Comparison of ENCODE assay signal across 20 cellular contexts in the genomic region with DNA sequence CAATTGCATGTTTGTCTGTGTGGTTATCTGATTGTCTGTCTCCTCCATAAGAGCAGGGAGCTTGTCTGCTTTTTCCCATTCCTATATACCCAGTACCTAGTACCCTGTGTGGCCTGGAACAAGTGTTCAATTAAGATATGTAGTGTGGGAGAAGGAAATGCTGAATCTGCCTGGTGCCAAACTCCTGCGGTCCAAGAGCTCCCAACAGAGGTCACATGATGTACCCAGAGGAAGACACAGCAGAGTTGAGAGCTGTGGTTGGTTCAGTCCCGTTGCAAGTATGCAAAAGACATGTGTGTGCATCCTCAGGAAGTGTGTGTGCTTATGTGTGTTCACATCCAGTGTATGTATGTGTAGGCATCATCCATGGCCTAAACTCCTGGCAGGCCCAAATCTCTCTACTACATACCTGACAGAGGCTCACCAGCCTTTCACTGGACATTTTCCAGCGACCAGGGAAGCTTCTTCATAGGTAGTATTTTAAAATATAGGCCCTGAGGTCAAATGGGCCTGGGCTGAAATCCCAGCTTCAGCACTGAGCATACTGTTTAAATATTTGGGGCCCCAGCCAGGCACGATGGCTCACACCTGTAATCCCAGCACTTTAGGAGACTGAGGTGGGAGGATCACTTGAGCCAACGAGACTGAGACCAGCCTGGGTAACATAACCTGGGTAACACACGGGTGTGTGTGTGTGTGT. TPM values are rescaled to one million over a fixed set of nuclear protein-coding genes. Genes with fewer than 3 reads are reported as not detected.
DNase-seq lines count a peak whose midpoint lies in the region; ATAC-seq and TF ChIP-seq lines count a peak whose summit lies in the region.
"Had no signal": no experiment of that assay in that cellular context is flagged by ENCODE, and none has a peak within 500 bp of the region (broad histone marks: within the 10 kb centered on the region; RNA-seq: fewer than 3 reads in every experiment).

No MANE protein-coding gene starts in this region.

- no peak overlapping the region for H2BK15ac ChIP-seq in neuronal stem cell (ENCODE audit: low read length)

- no peaks in the 10 kb centered on the region for H3K27me3 Mint-ChIP-seq in chondrocyte (ENCODE audit: low read depth)

- no peak overlapping the region for H2BK5ac ChIP-seq in neuronal stem cell (ENCODE audit: low read length)

- no peak for TF ChIP-seq POLR2A in uterus (IDR thresholded peaks at IDR 0.05)

- H3K18ac ChIP-seq in neuronal stem cell (ENCODE audit: low read length), result no peak overlapping the region

- DNase-seq in left cardiac atrium (no peak), right atrium auricular region (ENCODE audit: low spot score) (no peak), chondrocyte (ENCODE audit: low spot score) (no peak), neuronal stem cell (ENCODE audit: low spot score) (no peak), uterus (peak in 1 of 2 donors; percentile 52), HPDE6-E6E7 (ENCODE audit: extremely low spot score) (no peak), D341Med (ENCODE audit: low spot score) (no peak)
- DNase-seq: CD8-positive, alpha-beta memory T cell; H7; Karpas-422; MG63; NCI-H1048; NCI-H1436; NCI-H1930; NCI-H345; NCI-H526; SHP77 treated with DMSO at 0.1 percent for 48 hours; SK-N-SH had no signal

- no peaks in the 10 kb centered on the region for H3K36me3 Mint-ChIP-seq in chondrocyte (ENCODE audit: low read depth)
- H3K36me3 Mint-ChIP-seq: CD8-positive, alpha-beta memory T cell had no signal

- no peak overlapping the region for H4K91ac ChIP-seq in neuronal stem cell (ENCODE audit: low read depth, low read length, poor library complexity)

- ATAC-seq in left cardiac atrium (peak; percentile 12 to 40), GM21717 (IDR thresholded peaks at IDR 0.05; ENCODE audit: unreplicated experiment) (no peak)

- H3K79me1 ChIP-seq in neuronal stem cell (ENCODE audit: low read depth, low read length), result no peaks in the 10 kb centered on the region

- H2BK12ac ChIP-seq in neuronal stem cell (ENCODE audit: low read length), result no peak overlapping the region

- H3K9me3 ChIP-seq in right atrium auricular region, result no peaks in the 10 kb centered on the region
- no peaks in the 10 kb centered on the region for H3K9me3 ChIP-seq in neuronal stem cell (replicated peaks in 1 of 2; ENCODE audit: control insufficient read depth in 2 of 2, insufficient read depth in 1 of 2, low read depth in 1 of 2, low read length in 2 of 2)
- H3K9me3 ChIP-seq in uterus, result no peaks in the 10 kb centered on the region
- H3K9me3 ChIP-seq: SK-N-SH had no signal

- H3K27me3 ChIP-seq in right atrium auricular region (no peaks in the 10 kb centered on the region), neuronal stem cell (ENCODE audit: control insufficient read depth in 3 of 3, insufficient read depth in 3 of 3, low read depth in 1 of 3, low read length in 3 of 3) (peaks cover 0 to 9% (median 0%) of the 10 kb centered on the region in 3 experiments), uterus (no peaks in the 10 kb centered on the region)
- H3K27me3 ChIP-seq: BLaER1 treated with 17β-estradiol and CSF1 and Interleukin-3, amounts not matched to agents 10 nM and 100 nM; MG63 had no signal

- no peak overlapping the region for H2BK120ac ChIP-seq in neuronal stem cell (ENCODE audit: low read depth, low read length)

- H3K4me3 ChIP-seq in right atrium auricular region, result no peak overlapping the region
- H3K4me3 ChIP-seq in neuronal stem cell (ENCODE audit: low read length in 2 of 2), result no peak overlapping the region
- H3K4me3 ChIP-seq in uterus, result no peak overlapping the region
- H3K4me3 ChIP-seq: BLaER1 treated with 17β-estradiol and CSF1 and Interleukin-3, amounts not matched to agents 10 nM and 100 nM; MG63 had no signal

- H3K9ac ChIP-seq in neuronal stem cell (ENCODE audit: low read depth, low read length, poor library complexity), result no peak overlapping the region
- H3K9ac ChIP-seq: BLaER1 treated with 17β-estradiol and CSF1 and Interleukin-3, amounts not matched to agents 10 nM and 100 nM; SK-N-SH had no signal

- no CpG with 5 or more reads among the region's 6 CpGs for WGBS in neuronal stem cell (ENCODE audit: extremely low coverage in 2 of 2, insufficient read length in 2 of 2, insufficient replicate concordance in 1 of 2), 2 donors

- peaks cover 56% of the 10 kb centered on the region for H3K4me1 Mint-ChIP-seq in chondrocyte (ENCODE audit: low read depth)
- H3K4me1 Mint-ChIP-seq: CD8-positive, alpha-beta memory T cell had no signal

- H3K4ac ChIP-seq in neuronal stem cell (ENCODE audit: low read length), result no peak overlapping the region

- H2AFZ ChIP-seq in neuronal stem cell (ENCODE audit: low read length), result no peak overlapping the region

- H4K8ac ChIP-seq in neuronal stem cell (ENCODE audit: low read depth, low read length), result peak overlapping the region; percentile 4

- H3K4me3 Mint-ChIP-seq in chondrocyte (ENCODE audit: unreplicated experiment), result no peak overlapping the region
- H3K4me3 Mint-ChIP-seq: CD8-positive, alpha-beta memory T cell had no signal

- no peaks in the 10 kb centered on the region for H3K36me3 ChIP-seq in right atrium auricular region
- H3K36me3 ChIP-seq in neuronal stem cell (replicated peaks in 1 of 2; ENCODE audit: control insufficient read depth in 2 of 2, insufficient read depth in 2 of 2, low read length in 2 of 2), result no peaks in the 10 kb centered on the region
- no peaks in the 10 kb centered on the region for H3K36me3 ChIP-seq in uterus
- H3K36me3 ChIP-seq: BLaER1 treated with 17β-estradiol and CSF1 and Interleukin-3, amounts not matched to agents 10 nM and 100 nM; MG63 had no signal

- peaks cover 6% of the 10 kb centered on the region for H3K9me3 Mint-ChIP-seq in chondrocyte (ENCODE audit: low read depth)
- H3K9me3 Mint-ChIP-seq: CD8-positive, alpha-beta memory T cell had no signal

- intact Hi-C loops in left cardiac atrium (cut with DNase I), result no loop called here
- intact Hi-C loops in uterus (cut with DNase I; ENCODE audit: low total_unique reads), result no loop called here

- no peaks in the 10 kb centered on the region for H3K4me1 ChIP-seq in right atrium auricular region
- peaks cover 0 to 5% of the 10 kb centered on the region in 2 donors for H3K4me1 ChIP-seq in neuronal stem cell (ENCODE audit: control insufficient read depth in 2 of 2, insufficient read depth in 1 of 2, low read depth in 1 of 2, low read length in 2 of 2)
- peaks cover 0 to 13% of the 10 kb centered on the region in 2 donors for H3K4me1 ChIP-seq in uterus

- no peak overlapping the region for H2AK5ac ChIP-seq in neuronal stem cell (ENCODE audit: low read depth, low read length)

- peak overlapping the region; percentile 85 for H3K27ac Mint-ChIP-seq in chondrocyte (ENCODE audit: unreplicated experiment)
- H3K27ac Mint-ChIP-seq: CD8-positive, alpha-beta memory T cell had no signal

- H3K4me2 ChIP-seq in neuronal stem cell (ENCODE audit: insufficient read depth, low read length, poor library complexity, severe bottlenecking), result no peak overlapping the region
- H3K4me2 ChIP-seq: BLaER1 treated with 17β-estradiol and CSF1 and Interleukin-3, amounts not matched to agents 10 nM and 100 nM had no signal

- no peak overlapping the region for H3K23ac ChIP-seq in neuronal stem cell (ENCODE audit: low read depth, low read length, poor library complexity)

- TF ChIP-seq CTCF in right atrium auricular region (IDR thresholded peaks at IDR 0.05) (no peak), chondrocyte (IDR thresholded peaks at IDR 0.05) (no peak), uterus (IDR thresholded peaks at IDR 0.05) (no peak)

- no peak overlapping the region for H3K14ac ChIP-seq in neuronal stem cell (ENCODE audit: low read length)

- H3K27ac ChIP-seq in right atrium auricular region, result no peak overlapping the region
- H3K27ac ChIP-seq in neuronal stem cell (replicated peaks; ENCODE audit: low read length), result no peak overlapping the region
- peak overlapping the region; percentile 54 to 58 for H3K27ac ChIP-seq in uterus
- H3K27ac ChIP-seq: BLaER1 treated with 17β-estradiol and CSF1 and Interleukin-3, amounts not matched to agents 10 nM and 100 nM had no signal

RNA-seq across cellular contexts. Expression of gene ITGA11, which starts 34.0 kb away (rescaled TPM):
- total RNA-seq in left cardiac atrium (10 to 100 TPM; 22.4 to 23.8 TPM), right atrium auricular region (10 to 100 TPM; 12.6 to 35.4 TPM), chondrocyte (965 to 1,105 TPM (median 1,092 TPM) in 3 replicates), uterus (100 to 1,000 TPM in 1 of 4 donors, 10 to 100 TPM in 3; 37.3 to 106 (median 61.1) TPM)
- polyA plus RNA-seq in neuronal stem cell (2013, experiment 1 of 2), result 0.06 TPM
- polyA plus RNA-seq in neuronal stem cell (2013, experiment 2 of 2), result 0.10 TPM
- total RNA-seq: CD8-positive, alpha-beta memory T cell had no signal
- polyA plus RNA-seq: CD8-positive, alpha-beta memory T cell had no signal

Comparison
In these comparisons a context has a peak if more than half of its experiments do, and no peak if none do; other contexts are left out.
1. H3K27ac ChIP-seq: peak in uterus (2 of 2); none in right atrium auricular region (0 of 2) and neuronal stem cell (single experiment).